ENCODE assay signal across 9 cellular contexts in the genomic region with DNA sequence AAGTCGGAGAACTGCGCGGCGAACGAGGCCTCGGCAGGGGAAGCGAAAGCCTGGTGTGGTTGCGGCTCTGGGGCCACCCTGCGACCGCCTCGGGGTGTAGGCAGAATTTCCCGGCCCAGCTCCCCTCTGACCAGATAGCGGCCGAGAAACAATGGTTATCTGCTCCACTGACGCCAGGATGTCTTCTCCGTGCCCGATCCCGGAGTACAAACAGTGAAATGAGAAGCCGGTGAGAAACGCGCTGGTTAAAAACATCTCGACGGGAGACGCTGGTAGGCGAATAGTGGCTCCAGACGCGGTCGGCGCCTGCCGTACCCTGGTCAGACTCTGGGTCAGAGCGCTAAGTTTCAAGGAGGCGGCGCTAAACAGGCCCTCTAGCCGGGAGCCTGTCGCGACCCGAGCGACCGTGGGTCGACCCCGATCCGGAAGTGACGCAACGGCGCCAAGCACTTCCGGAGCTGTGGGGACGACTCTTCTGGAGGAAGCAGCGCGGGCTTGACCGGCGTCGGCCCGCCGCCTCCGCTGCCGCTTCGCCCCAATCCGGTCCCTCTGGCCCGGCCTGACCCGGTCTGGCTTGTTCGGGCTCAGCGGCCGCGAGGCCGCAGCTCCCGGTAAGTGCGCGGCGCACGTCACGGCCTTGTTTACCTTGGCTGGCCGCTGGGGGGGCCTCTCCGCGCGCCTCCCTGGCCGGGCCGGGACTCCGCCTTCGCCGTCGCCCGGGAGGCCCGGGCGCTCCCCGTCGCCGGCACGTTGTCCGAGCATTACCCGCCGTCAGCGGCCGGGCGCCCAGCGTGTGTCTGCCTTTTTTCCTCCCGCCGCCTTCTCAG. TPM values are rescaled to one million over a fixed set of nuclear protein-coding genes. Genes with fewer than 3 reads are reported as not detected.
DNase-seq lines count a peak whose midpoint lies in the region; ATAC-seq, FAIRE-seq and TF ChIP-seq lines count a peak whose summit lies in the region.
"Had no signal": no experiment of that assay in that cellular context is flagged by ENCODE, and none has a peak within 500 bp of the region (broad histone marks: within the 10 kb centered on the region; RNA-seq: fewer than 3 reads in every experiment).

Gene ARIH2 (plus strand): TSS at position 455 of the 827 bp plus-strand sequence. CDS start 8,717 bp downstream, outside the sequence.

- peaks cover 0 to 13% of the 10 kb centered on the region in 2 donors for H3K4me1 ChIP-seq in kidney (ENCODE audit: control insufficient read depth in 1 of 2, insufficient read depth in 1 of 2, low read depth in 1 of 2, low read length in 2 of 2)

- intact Hi-C loops in kidney (cut with DNase I), result no loop called here

- H3K36me3 ChIP-seq in kidney (ENCODE audit: control insufficient read depth in 1 of 2, insufficient read depth in 2 of 2, low read length in 2 of 2), result no peaks in the 10 kb centered on the region

- no peak for FAIRE-seq in kidney (lab: Jason Lieb, UNC)
- FAIRE-seq: islet of Langerhans had no signal

- H3K4me3 ChIP-seq in kidney (ENCODE audit: low read length in 2 of 2), result peak within 1 kb of the TSS; percentile 80 to 98

- peak within 1 kb of the TSS; percentile 77 to 99 for H3K9ac ChIP-seq in kidney (ENCODE audit: low read length in 2 of 2)

- DNase-seq in AG08396 (ENCODE audit: low spot score) (peak; percentile 97), NCI-H446 treated with DMSO at 0.1 percent for 48 hours (lab: John Stamatoyannopoulos, UW) (peak; percentile 60), cerebellum (ENCODE audit: low spot score) (peak; percentile 98), kidney (peak; percentile 98)
- DNase-seq in activated CD4-positive, CD25-positive, alpha-beta regulatory T cell treated with anti-CD3 and anti-CD28 coated beads, Interleukin-2, amount 50 U/mL, for 72 hours, result peak; percentile 87
- DNase-seq in stimulated activated CD4-positive, alpha-beta T cell treated with anti-CD3 and anti-CD28 coated beads, Interleukin-15, amount 100 ng/mL, for 48 hours (ENCODE audit: low read depth in 2 of 2), result peak; percentile 83 to 85

- ATAC-seq in GM18868 (IDR thresholded peaks at IDR 0.05; ENCODE audit: unreplicated experiment) (peak; percentile 78), HG03108 (IDR thresholded peaks at IDR 0.05; ENCODE audit: unreplicated experiment) (peak; percentile 84)

- no peaks in the 10 kb centered on the region for H3K9me3 ChIP-seq in kidney (ENCODE audit: control insufficient read depth in 1 of 2, low read length in 2 of 2)

- H3K27ac ChIP-seq in kidney (ENCODE audit: low read depth in 2 of 2, low read length in 2 of 2), result peak within 1 kb of the TSS; percentile 95 to 97

- TF ChIP-seq CTCF in kidney (IDR thresholded peaks at IDR 0.05; ENCODE audit: borderline replicate concordance, extremely low read depth, insufficient read depth), result no peak

RNA-seq across cellular contexts. Expression of gene ARIH2, which starts in this region (rescaled TPM):
- total RNA-seq in cerebellum (76.0 TPM), kidney (75.7 TPM)
- 30.4 TPM for polyA plus RNA-seq in kidney (ENCODE audit: insufficient read depth, low read depth, low replicate concordance)

Comparison
In these comparisons a context has a peak if more than half of its experiments do, and no peak if none do; other contexts are left out.
1. Peak in every context shown above with its lines: DNase-seq, ATAC-seq, H3K4me3 ChIP-seq and H3K27ac ChIP-seq.